In genomic region chr7:135877799-135878198, GRCh38 we compare ENCODE assay signal across 13 cellular contexts.
A peak's percentile ranks its signal among the peaks of the same experiment; 100 is the strongest.
DNase-seq lines count a peak whose midpoint lies in the region; ATAC-seq and FAIRE-seq lines count a peak whose summit lies in the region.
"Had no signal": no experiment of that assay in that cellular context is flagged by ENCODE, and none has a peak within 500 bp of the region (broad histone marks: within the 10 kb centered on the region; RNA-seq: fewer than 3 reads in every experiment).

No MANE protein-coding gene starts in this region.

- WGBS in mesendoderm (ENCODE audit: extremely low coverage, insufficient coverage, low lambda C conversion rate) = no CpG with 5 or more reads among the region's 5 CpGs

- no peak overlapping the region for H4K5ac ChIP-seq in mesendoderm (ENCODE audit: low read length)

- no peaks in the 10 kb centered on the region for H3K4me1 Mint-ChIP-seq in activated naive CD8-positive, alpha-beta T cell treated with anti-CD3 and anti-CD28 coated beads, Interleukin-2, amount 50 U/mL, for 24 hours
- H3K4me1 Mint-ChIP-seq: WTC11 had no signal

- ATAC-seq in HG02981 (IDR thresholded peaks at IDR 0.05; ENCODE audit: unreplicated experiment) = peak; percentile 64
- no peak for ATAC-seq in activated naive CD8-positive, alpha-beta T cell treated with anti-CD3 and anti-CD28 coated beads, Interleukin-2, amount 50 U/mL, for 24 hours
- no peak for ATAC-seq in HG02852 (IDR thresholded peaks at IDR 0.05; ENCODE audit: unreplicated experiment)
- ATAC-seq: WTC11 had no signal

- no peak overlapping the region for H2AK5ac ChIP-seq in mesendoderm (ENCODE audit: low read length)

- H3K9me3 Mint-ChIP-seq in activated naive CD8-positive, alpha-beta T cell treated with anti-CD3 and anti-CD28 coated beads, Interleukin-2, amount 50 U/mL, for 24 hours = no peaks in the 10 kb centered on the region

- H2BK5ac ChIP-seq in mesendoderm (ENCODE audit: low read length) = no peak overlapping the region

- no peak overlapping the region for H3K4me3 ChIP-seq in mesendoderm (ENCODE audit: low read length)
- H3K4me3 ChIP-seq: left ventricle myocardium inferior had no signal

- peaks cover 3% of the 10 kb centered on the region for H3K27me3 Mint-ChIP-seq in activated naive CD8-positive, alpha-beta T cell treated with anti-CD3 and anti-CD28 coated beads, Interleukin-2, amount 50 U/mL, for 24 hours

- no peak overlapping the region for H3K27ac Mint-ChIP-seq in activated naive CD8-positive, alpha-beta T cell treated with anti-CD3 and anti-CD28 coated beads, Interleukin-2, amount 50 U/mL, for 24 hours
- H3K27ac Mint-ChIP-seq: brain, WTC11 had no signal

- H3K36me3 ChIP-seq in mesendoderm (ENCODE audit: control insufficient read depth, insufficient read depth, low read length) = no peaks in the 10 kb centered on the region
- H3K36me3 ChIP-seq: left ventricle myocardium inferior had no signal

- H3K18ac ChIP-seq in mesendoderm (ENCODE audit: low read length) = no peak overlapping the region

- FAIRE-seq in RCC 7860 (lab: Jason Lieb, UNC) = no peak

- H3K79me1 ChIP-seq in mesendoderm (ENCODE audit: low read length) = no peaks in the 10 kb centered on the region

- H3K4me3 Mint-ChIP-seq in activated naive CD8-positive, alpha-beta T cell treated with anti-CD3 and anti-CD28 coated beads, Interleukin-2, amount 50 U/mL, for 24 hours = no peak overlapping the region
- H3K4me3 Mint-ChIP-seq: brain, WTC11 had no signal

- H3K27me3 ChIP-seq in mesendoderm (ENCODE audit: insufficient read depth, low read length, poor library complexity) = no peaks in the 10 kb centered on the region

- H2BK15ac ChIP-seq in mesendoderm (replicated peaks; ENCODE audit: low read depth) = no peak overlapping the region

- no peak overlapping the region for H3K4me2 ChIP-seq in mesendoderm (ENCODE audit: low read length)

- no peak overlapping the region for H3K23ac ChIP-seq in mesendoderm (ENCODE audit: low read length)

- DNase-seq in EH (ENCODE audit: low read depth) (peak; percentile 29), RCC 7860 (ENCODE audit: low spot score) (peak; percentile 32), iris pigment epithelial cell (ENCODE audit: low read depth) (peak; percentile 77), globus pallidus (ENCODE audit: low spot score) (no peak), mesendoderm (no peak)
- no peak for DNase-seq in activated naive CD8-positive, alpha-beta T cell treated with anti-CD3 and anti-CD28 coated beads, Interleukin-2, amount 50 U/mL, for 24 hours
- DNase-seq: DND-41; left ventricle myocardium inferior; stimulated activated CD4-positive, alpha-beta T cell treated with anti-CD3 and anti-CD28 coated beads, Interleukin-2, amount 100 ng/mL, for 48 hours had no signal

- no peak overlapping the region for H3K4ac ChIP-seq in mesendoderm (ENCODE audit: low read depth, low read length)

- no peak overlapping the region for H4K8ac ChIP-seq in mesendoderm (ENCODE audit: low read depth, low read length)

- H3K27ac ChIP-seq in mesendoderm (ENCODE audit: low read depth, low read length) = no peak overlapping the region
- H3K27ac ChIP-seq: left ventricle myocardium inferior had no signal

- H3K9ac ChIP-seq in mesendoderm (ENCODE audit: low read length) = no peak overlapping the region

- H3K36me3 Mint-ChIP-seq in activated naive CD8-positive, alpha-beta T cell treated with anti-CD3 and anti-CD28 coated beads, Interleukin-2, amount 50 U/mL, for 24 hours (ENCODE audit: low read depth) = no peaks in the 10 kb centered on the region
- H3K36me3 Mint-ChIP-seq: brain had no signal

- H2BK120ac ChIP-seq in mesendoderm (ENCODE audit: low read depth, low read length) = no peak overlapping the region

- H3K4me1 ChIP-seq in mesendoderm (ENCODE audit: control insufficient read depth, low read depth, low read length) = no peaks in the 10 kb centered on the region

- no peaks in the 10 kb centered on the region for H3K79me2 ChIP-seq in mesendoderm (ENCODE audit: control insufficient read depth, insufficient read depth, low read length)

- no peak overlapping the region for H3K56ac ChIP-seq in mesendoderm (ENCODE audit: low read length)

Comparison
In these comparisons a context has a peak if more than half of its experiments do, and no peak if none do; other contexts are left out.
1. DNase-seq: peak in EH (single experiment), RCC 7860 (single experiment) and iris pigment epithelial cell (single experiment); none in activated naive CD8-positive, alpha-beta T cell treated with anti-CD3 and anti-CD28 coated beads, Interleukin-2, amount 50 U/mL, for 24 hours (single experiment), globus pallidus (single experiment) and mesendoderm (single experiment).